ENCODE assay signal across 19 cellular contexts in the genomic region with DNA sequence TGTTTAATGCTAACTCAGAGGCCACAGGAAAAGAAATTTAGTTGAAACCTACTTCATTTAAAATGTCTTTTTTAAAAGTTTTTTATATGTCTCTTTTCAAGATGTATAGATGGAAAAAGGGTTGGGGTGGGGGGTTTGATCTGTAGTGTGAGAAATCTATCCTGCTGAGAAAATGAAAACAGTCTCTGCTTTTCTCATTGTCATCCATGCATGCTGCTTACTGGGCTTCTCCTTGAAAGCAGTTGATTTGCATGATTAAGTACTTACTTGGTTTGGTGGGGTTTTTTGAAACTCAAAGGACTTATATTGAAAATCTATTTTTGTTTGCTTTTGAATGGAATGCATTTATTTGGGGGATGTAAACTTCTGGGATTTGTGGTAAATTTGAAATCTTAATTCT.
DNase-seq lines count a peak whose midpoint lies in the region; ATAC-seq, FAIRE-seq and TF ChIP-seq lines count a peak whose summit lies in the region.
"Had no signal": no experiment of that assay in that cellular context is flagged by ENCODE, and none has a peak within 500 bp of the region (broad histone marks: within the 10 kb centered on the region; RNA-seq: fewer than 3 reads in every experiment).

No MANE protein-coding gene starts in this region.

- no peak overlapping the region for H3K14ac ChIP-seq in H1 (ENCODE audit: insufficient read length)

- H4K8ac ChIP-seq in H1 (ENCODE audit: extremely low read depth, insufficient read depth, low read length) (no peak overlapping the region), mesendoderm (ENCODE audit: low read depth, low read length) (no peak overlapping the region)

- H2AFZ ChIP-seq in H1 (ENCODE audit: low read length) = no peak overlapping the region
- H2AFZ ChIP-seq: PC-9 had no signal

- CTCF ChIA-PET in H1 (lab: Charles Lee; ENCODE audit: partially characterized antibody) = interaction anchor here (0.7 kb wide), 1 partner anchor 16 kb away, joined by 3 read pairs; no protein-coding TSS in a partner anchor

- no peak for TF ChIP-seq RAD21 in H1 (IDR thresholded peaks at IDR 0.05 in 1 of 2, conservative IDR thresholded peaks at IDR 0.05 in 1 of 2; ENCODE audit: low read depth in 2 of 2, low read length in 2 of 2)

- H3K9me3 ChIP-seq in HUES6 (ENCODE audit: control insufficient read depth, insufficient read depth, low read depth, low read length) = peaks cover 3% of the 10 kb centered on the region; the same call in 1 of the 2 replicates
- H3K9me3 ChIP-seq in H1 (ENCODE audit: insufficient read depth in 2 of 2, low read depth in 1 of 2, low read length in 1 of 2) = peaks cover 4 to 8% of the 10 kb centered on the region in 2 experiments
- H3K9me3 ChIP-seq: Caco-2, SJSA1 had no signal

- H3K79me2 ChIP-seq in H1 (ENCODE audit: control insufficient read depth in 1 of 2, insufficient read depth in 2 of 2, low read length in 2 of 2) = no peaks in the 10 kb centered on the region
- H3K79me2 ChIP-seq in mesendoderm (ENCODE audit: control insufficient read depth, insufficient read depth, low read length) = no peaks in the 10 kb centered on the region

- H3K27ac ChIP-seq in HUES6 (ENCODE audit: low read depth, low read length) (peak overlapping the region; percentile 67; the same call in 1 of the 2 replicates), H1 (ENCODE audit: low read depth, low read length) (no peak overlapping the region; the same call in 1 of the 2 replicates), mesendoderm (ENCODE audit: low read depth, low read length) (peak overlapping the region; percentile 48)
- H3K27ac ChIP-seq: HL-60, PC-9, SJSA1 had no signal

- no peaks in the 10 kb centered on the region for H3K79me1 ChIP-seq in H1 (ENCODE audit: low read depth, low read length)
- no peaks in the 10 kb centered on the region for H3K79me1 ChIP-seq in mesendoderm (ENCODE audit: low read length)

- H3K4me1 ChIP-seq in HUES6 (ENCODE audit: control insufficient read depth, insufficient read depth, low read length) (peaks cover 18% of the 10 kb centered on the region), H1 (replicated peaks in 1 of 4; ENCODE audit: control insufficient read depth in 3 of 4, insufficient read depth in 4 of 4, low read length in 3 of 4) (peaks cover 0 to 14% (median 8%) of the 10 kb centered on the region in 4 experiments; a peak in 4 of 7 replicates), mesendoderm (ENCODE audit: control insufficient read depth, low read depth, low read length) (peaks cover 2% of the 10 kb centered on the region)
- H3K4me1 ChIP-seq: Caco-2 had no signal

- H3K36me3 ChIP-seq in HUES6 (ENCODE audit: control insufficient read depth, insufficient read depth, low read length) = no peaks in the 10 kb centered on the region
- no peaks in the 10 kb centered on the region; a peak in 1 of 8 replicates for H3K36me3 ChIP-seq in H1 (ENCODE audit: control insufficient read depth in 2 of 4, insufficient read depth in 4 of 4, low read length in 3 of 4)
- H3K36me3 ChIP-seq in mesendoderm (ENCODE audit: control insufficient read depth, insufficient read depth, low read length) = no peaks in the 10 kb centered on the region
- H3K36me3 ChIP-seq: SJSA1 had no signal

- H2BK15ac ChIP-seq in H1 (ENCODE audit: low read length) (no peak overlapping the region), mesendoderm (replicated peaks; ENCODE audit: low read depth) (no peak overlapping the region)

- H2BK5ac ChIP-seq in H1 (ENCODE audit: low read depth, low read length) (no peak overlapping the region), mesendoderm (ENCODE audit: low read length) (no peak overlapping the region)

- ATAC-seq in HG02763 (IDR thresholded peaks at IDR 0.05; ENCODE audit: unreplicated experiment) = no peak
- no peak for ATAC-seq in Right ventricle myocardium superior (ENCODE audit: poor library complexity)

- intact Hi-C loops in Right ventricle myocardium superior (cut with DNase I) = no loop called here

- TF ChIP-seq EP300 in H1 (IDR thresholded peaks at IDR 0.05; ENCODE audit: borderline replicate concordance in 1 of 2, low read depth in 2 of 2, low read length in 2 of 2) = no peak

- H3K27me3 ChIP-seq in HUES6 (ENCODE audit: control insufficient read depth, insufficient read depth, low read length) (no peaks in the 10 kb centered on the region), H1 (replicated peaks in 1 of 4; ENCODE audit: control insufficient read depth in 3 of 4, extremely low read depth in 1 of 4, insufficient read depth in 3 of 4, low read length in 3 of 4) (no peaks in the 10 kb centered on the region), mesendoderm (ENCODE audit: insufficient read depth, low read length, poor library complexity) (no peaks in the 10 kb centered on the region)
- H3K27me3 ChIP-seq: SJSA1 had no signal

- no peak overlapping the region for H3K56ac ChIP-seq in H1 (replicated peaks; ENCODE audit: insufficient read length, low read depth, low read length)
- H3K56ac ChIP-seq in mesendoderm (ENCODE audit: low read length) = no peak overlapping the region

- H4K5ac ChIP-seq in H1 (ENCODE audit: insufficient read length, low read depth, low read length) (peak overlapping the region; percentile 94), mesendoderm (ENCODE audit: low read length) (no peak overlapping the region)

- no peak for DNase-seq in H1 (ENCODE audit: low read depth in 1 of 2, low spot score in 2 of 2)
- DNase-seq in mesendoderm = peak; percentile 50
- no peak for DNase-seq in NCI-H2227 treated with DMSO at 0.1 percent for 48 hours (lab: John Stamatoyannopoulos, UW)
- no peak for DNase-seq in NCI-H2029 treated with DMSO at 0.1 percent for 48 hours (lab: John Stamatoyannopoulos, UW)
- DNase-seq in Right ventricle myocardium superior = no peak
- DNase-seq: ACHN; Caco-2; CD4-positive, CD25-positive, alpha-beta regulatory T cell; DMS153; KG1; NCI-H1417 treated with DMSO at 0.1 percent for 48 hours; NCI-H1930; NCI-H2171 treated with DMSO at 0.1 percent for 48 hours; NCI-H774; PC-9 had no signal

- H3K4ac ChIP-seq in H1 (replicated peaks; ENCODE audit: insufficient read length, low read depth, low read length) = no peak overlapping the region
- H3K4ac ChIP-seq in mesendoderm (ENCODE audit: low read depth, low read length) = no peak overlapping the region

- POLR2A ChIA-PET in H1 (lab: Charles Lee; ENCODE audit: partially characterized antibody) = no interaction called here

- no peak overlapping the region for H2BK20ac ChIP-seq in H1 (ENCODE audit: low read length)

- H3K9ac ChIP-seq in HUES6 (ENCODE audit: low read length) (peak overlapping the region; percentile 34), H1 (replicated peaks in 1 of 4; ENCODE audit: extremely low read depth in 1 of 4, low read depth in 3 of 4, low read length in 3 of 4) (no peak overlapping the region), mesendoderm (ENCODE audit: low read length) (no peak overlapping the region)

- H3K23me2 ChIP-seq in H1 (ENCODE audit: low read depth, low read length) = no peaks in the 10 kb centered on the region

- no peak overlapping the region for H3K4me3 ChIP-seq in HUES6 (ENCODE audit: low read depth, low read length)
- peak overlapping the region in 1 of 4 experiments; percentile 45; a peak in 2 of 8 replicates for H3K4me3 ChIP-seq in H1 (ENCODE audit: extremely low read depth in 1 of 4, insufficient read depth in 2 of 4, low read depth in 3 of 4, low read length in 4 of 4)
- H3K4me3 ChIP-seq in mesendoderm (ENCODE audit: low read length) = no peak overlapping the region
- H3K4me3 ChIP-seq: PC-9, SJSA1 had no signal

- H2BK120ac ChIP-seq in H1 (replicated peaks; ENCODE audit: low read depth, low read length) (no peak overlapping the region), mesendoderm (ENCODE audit: low read depth, low read length) (no peak overlapping the region)

- no peak overlapping the region for H3K18ac ChIP-seq in H1 (ENCODE audit: extremely low read depth, low read length)
- H3K18ac ChIP-seq in mesendoderm (ENCODE audit: low read length) = no peak overlapping the region

- FAIRE-seq in H1 (lab: Jason Lieb, UNC) = peak; percentile 48

- no peak overlapping the region for H4K91ac ChIP-seq in H1 (replicated peaks; ENCODE audit: insufficient read length, low read length)

- H2AK5ac ChIP-seq in H1 (ENCODE audit: low read depth, low read length) (no peak overlapping the region), mesendoderm (ENCODE audit: low read length) (no peak overlapping the region)

- TF ChIP-seq POLR2A in H1 (IDR thresholded peaks at IDR 0.05; ENCODE audit: control extremely low read depth in 1 of 2, low read depth in 2 of 2, low read length in 2 of 2) = no peak

- H4K20me1 ChIP-seq in H1 (replicated peaks in 1 of 2; ENCODE audit: control insufficient read depth in 1 of 2, insufficient read depth in 2 of 2, low read length in 2 of 2) = no peaks in the 10 kb centered on the region

- H3K4me2 ChIP-seq in H1 (ENCODE audit: insufficient read depth in 1 of 2, low read depth in 2 of 2, low read length in 2 of 2) = peak overlapping the region; percentile 38 to 56
- no peak overlapping the region for H3K4me2 ChIP-seq in mesendoderm (ENCODE audit: low read length)
- H3K4me2 ChIP-seq: PC-9 had no signal

- H3K23ac ChIP-seq in H1 (ENCODE audit: insufficient read length) = no peak overlapping the region
- H3K23ac ChIP-seq in mesendoderm (ENCODE audit: low read length) = no peak overlapping the region

- no peak for TF ChIP-seq CTCF in H1 (IDR thresholded peaks at IDR 0.05; ENCODE audit: control extremely low read depth in 1 of 3, insufficient read depth in 1 of 3, low read depth in 1 of 3, low read length in 3 of 3)

- H2BK12ac ChIP-seq in H1 (ENCODE audit: low read depth, low read length) = no peak overlapping the region

TF ChIP-seq in H1, 55 proteins besides CTCF, POLR2A, EP300 and RAD21 (continues in another document):
- TF ChIP-seq ASH2L (IDR thresholded peaks at IDR 0.05; ENCODE audit: low read length) = peak; percentile 42
- peak in 1 of 2 experiments; percentile 18 for TF ChIP-seq BCL11A (IDR thresholded peaks at IDR 0.05; ENCODE audit: low read depth in 2 of 2, low read length in 2 of 2)
